Comparison of ENCODE assay signal across 2 cellular contexts in the genomic region with DNA sequence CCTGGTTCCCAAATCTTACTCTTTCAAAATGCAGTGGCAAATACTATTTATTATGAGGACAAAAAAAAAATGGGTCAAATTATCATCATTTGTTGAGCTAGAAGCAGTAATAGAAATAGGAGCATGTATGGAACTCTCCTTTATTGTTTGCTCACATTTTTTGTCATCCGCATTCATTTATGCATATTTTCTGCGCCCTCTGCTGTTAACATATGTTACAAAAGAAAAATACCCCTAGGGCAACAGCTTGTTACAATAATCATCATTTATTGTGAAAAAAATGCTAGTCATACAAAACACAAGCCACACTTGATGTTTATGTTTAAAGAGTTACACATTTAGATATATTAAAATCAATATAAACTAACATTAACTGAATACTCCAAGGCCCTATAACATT.
TF ChIP-seq lines count a peak whose summit lies in the region.

No MANE protein-coding gene starts in this region.

TF ChIP-seq in SK-N-SH, 30 proteins besides CTCF, POLR2A, EP300 and RAD21 (continued from another document):
- TF ChIP-seq, protein P1, sequence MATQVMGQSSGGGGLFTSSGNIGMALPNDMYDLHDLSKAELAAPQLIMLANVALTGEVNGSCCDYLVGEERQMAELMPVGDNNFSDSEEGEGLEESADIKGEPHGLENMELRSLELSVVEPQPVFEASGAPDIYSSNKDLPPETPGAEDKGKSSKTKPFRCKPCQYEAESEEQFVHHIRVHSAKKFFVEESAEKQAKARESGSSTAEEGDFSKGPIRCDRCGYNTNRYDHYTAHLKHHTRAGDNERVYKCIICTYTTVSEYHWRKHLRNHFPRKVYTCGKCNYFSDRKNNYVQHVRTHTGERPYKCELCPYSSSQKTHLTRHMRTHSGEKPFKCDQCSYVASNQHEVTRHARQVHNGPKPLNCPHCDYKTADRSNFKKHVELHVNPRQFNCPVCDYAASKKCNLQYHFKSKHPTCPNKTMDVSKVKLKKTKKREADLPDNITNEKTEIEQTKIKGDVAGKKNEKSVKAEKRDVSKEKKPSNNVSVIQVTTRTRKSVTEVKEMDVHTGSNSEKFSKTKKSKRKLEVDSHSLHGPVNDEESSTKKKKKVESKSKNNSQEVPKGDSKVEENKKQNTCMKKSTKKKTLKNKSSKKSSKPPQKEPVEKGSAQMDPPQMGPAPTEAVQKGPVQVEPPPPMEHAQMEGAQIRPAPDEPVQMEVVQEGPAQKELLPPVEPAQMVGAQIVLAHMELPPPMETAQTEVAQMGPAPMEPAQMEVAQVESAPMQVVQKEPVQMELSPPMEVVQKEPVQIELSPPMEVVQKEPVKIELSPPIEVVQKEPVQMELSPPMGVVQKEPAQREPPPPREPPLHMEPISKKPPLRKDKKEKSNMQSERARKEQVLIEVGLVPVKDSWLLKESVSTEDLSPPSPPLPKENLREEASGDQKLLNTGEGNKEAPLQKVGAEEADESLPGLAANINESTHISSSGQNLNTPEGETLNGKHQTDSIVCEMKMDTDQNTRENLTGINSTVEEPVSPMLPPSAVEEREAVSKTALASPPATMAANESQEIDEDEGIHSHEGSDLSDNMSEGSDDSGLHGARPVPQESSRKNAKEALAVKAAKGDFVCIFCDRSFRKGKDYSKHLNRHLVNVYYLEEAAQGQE (IDR thresholded peaks at IDR 0.05; ENCODE audit: low read depth, low read length): no peak
TF ChIP-seq in SK-N-SH: peak in this region for 1.

TF ChIP-seq in SK-N-SH treated with all-trans-retinoic acid at 6 μM for 48 hours, 23 proteins besides CTCF, POLR2A, EP300 and RAD21 (continued from another document):
- no peak for TF ChIP-seq CSRNP3 (CRISPR knock-in tag; IDR thresholded peaks at IDR 0.05)
- TF ChIP-seq CREB5 (CRISPR knock-in tag; IDR thresholded peaks at IDR 0.05; ENCODE audit: low read depth): no peak
- TF ChIP-seq GLIS3 (CRISPR knock-in tag; IDR thresholded peaks at IDR 0.05): no peak
- no peak for TF ChIP-seq ARNTL (CRISPR knock-in tag; IDR thresholded peaks at IDR 0.05; ENCODE audit: borderline replicate concordance, low read depth)
- no peak for TF ChIP-seq ZNF8 (CRISPR knock-in tag; IDR thresholded peaks at IDR 0.05)
- TF ChIP-seq ZNF565 (CRISPR knock-in tag; conservative IDR thresholded peaks at IDR 0.05; ENCODE audit: low read depth): no peak
- TF ChIP-seq PATZ1 (CRISPR knock-in tag; IDR thresholded peaks at IDR 0.05; ENCODE audit: borderline replicate concordance): no peak
- TF ChIP-seq RARB (CRISPR knock-in tag; IDR thresholded peaks at IDR 0.05): no peak
- TF ChIP-seq TOX (CRISPR knock-in tag; IDR thresholded peaks at IDR 0.05; ENCODE audit: borderline replicate concordance): no peak
- TF ChIP-seq ISL1 (CRISPR knock-in tag; IDR thresholded peaks at IDR 0.05): no peak
